In the genomic region with DNA sequence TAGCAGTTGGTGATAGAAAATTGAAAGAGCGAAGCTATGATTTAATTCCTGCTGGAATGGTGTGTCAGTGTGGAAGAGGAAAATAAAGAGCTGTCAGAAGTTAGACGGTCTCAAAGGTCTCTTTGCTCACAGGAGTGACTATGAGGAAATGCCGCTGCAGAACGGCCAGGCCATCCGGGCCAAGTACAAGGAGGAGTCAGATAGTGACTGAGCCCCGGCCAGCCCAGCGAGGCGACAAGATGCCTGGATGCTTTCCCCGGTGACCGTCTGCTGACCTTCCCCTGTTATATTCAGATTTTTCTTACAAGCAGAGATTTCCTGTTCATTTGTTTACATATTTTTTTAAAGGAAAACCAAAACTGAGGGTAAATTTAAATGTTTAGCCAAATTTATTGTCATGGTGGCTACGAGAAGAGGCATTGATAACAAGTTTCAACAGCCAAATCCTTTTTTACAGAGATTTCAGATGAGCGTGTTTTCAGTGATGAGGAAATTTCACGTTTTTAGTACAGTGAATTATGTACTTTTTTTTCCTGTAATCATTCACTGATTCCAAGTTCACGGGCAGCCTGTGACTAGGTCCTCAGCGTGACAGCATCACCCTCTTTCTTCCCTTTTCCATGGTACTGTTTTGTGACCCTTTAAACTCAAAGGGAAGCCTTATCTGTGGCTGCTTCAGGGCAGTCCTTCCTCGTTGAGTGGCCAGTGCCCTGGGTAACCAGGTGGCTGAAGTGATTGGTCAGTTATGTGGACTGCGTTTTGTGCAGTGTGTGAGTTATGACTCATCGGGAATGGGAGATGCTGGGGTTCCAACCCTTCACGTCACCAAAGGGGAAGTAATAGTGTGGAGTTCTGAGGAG, we compare ENCODE assay signal across 8 cellular contexts. TPM values are rescaled to one million over a fixed set of nuclear protein-coding genes. Genes with fewer than 3 reads are reported as not detected.
DNase-seq lines count a peak whose midpoint lies in the region; ATAC-seq and TF ChIP-seq lines count a peak whose summit lies in the region.

No MANE protein-coding gene starts in this region.

- H3K4me1 ChIP-seq in HEK293 (ENCODE audit: control insufficient read depth, insufficient read depth, low read length) (no peaks in the 10 kb centered on the region), heart left ventricle (peaks cover 0 to 38% (median 20%) of the 10 kb centered on the region in 12 donors)

- POLR2A ChIA-PET in HEK293 (lab: Yijun Ruan, JAX): interaction anchor here (1.1 to 2.2 kb wide), 2 partner anchors 12 to 14 kb away, joined by 4 to 7 read pairs; partner anchors contain the start of gene DYNLT1

- peak overlapping the region; percentile 54 for H3K27ac Mint-ChIP-seq in activated T-cell treated with anti-CD3 and anti-CD28 coated beads, Interleukin-2, amount 50 U/mL, for 72 hours

- no peaks in the 10 kb centered on the region for H3K27me3 Mint-ChIP-seq in activated T-cell treated with anti-CD3 and anti-CD28 coated beads, Interleukin-2, amount 50 U/mL, for 72 hours (ENCODE audit: low read depth)

- no peak for TF ChIP-seq CTCF in HEK293 (tag by site-specific recombination; IDR thresholded peaks at IDR 0.05)
- no peak for TF ChIP-seq CTCF in heart left ventricle (IDR thresholded peaks at IDR 0.05)

- H3K9me3 ChIP-seq in HEK293 (ENCODE audit: control insufficient read depth, insufficient read depth, low read depth, low read length): no peaks in the 10 kb centered on the region
- H3K9me3 ChIP-seq in heart left ventricle: no peaks in the 10 kb centered on the region

- intact Hi-C loops in heart left ventricle (cut with DNase I): loop anchor here in 3 of 10 donors (2.0 to 10.0 kb wide), 3 partner anchors 53 to 60 kb away; no protein-coding TSS in a partner anchor

- no peak for ATAC-seq in activated T-cell treated with anti-CD3 and anti-CD28 coated beads, Interleukin-2, amount 50 U/mL, for 72 hours (replicated peaks in 1 of 2)
- ATAC-seq in heart left ventricle: peak; percentile 89 to 91 (median 90)
- ATAC-seq in GM21360 (IDR thresholded peaks at IDR 0.05; ENCODE audit: unreplicated experiment): no peak
- no peak for ATAC-seq in GM18873 (IDR thresholded peaks at IDR 0.05; ENCODE audit: low FRiP score, unreplicated experiment)

- H3K27ac ChIP-seq in HEK293 (ENCODE audit: extremely low read depth, low read depth, low read length) (no peak overlapping the region), heart left ventricle (peak overlapping the region; percentile 24 to 88 (median 74))

- peaks cover 9 to 37% of the 10 kb centered on the region in 2 donors for H3K36me3 Mint-ChIP-seq in activated T-cell treated with anti-CD3 and anti-CD28 coated beads, Interleukin-2, amount 50 U/mL, for 72 hours (ENCODE audit: insufficient read depth in 2 of 2)

- WGBS in heart left ventricle, 4 donors: 19 to 35% (median 25%) methylated on average over 19 of the region's 19 CpGs

- H3K27me3 ChIP-seq in heart left ventricle: no peaks in the 10 kb centered on the region

- no peak for TF ChIP-seq POLR2A in heart left ventricle (IDR thresholded peaks at IDR 0.05)

- H3K4me1 Mint-ChIP-seq in activated T-cell treated with anti-CD3 and anti-CD28 coated beads, Interleukin-2, amount 50 U/mL, for 72 hours (ENCODE audit: low read depth): peaks cover 67% of the 10 kb centered on the region

- no peak for DNase-seq in activated T-cell treated with anti-CD3 and anti-CD28 coated beads, Interleukin-2, amount 50 U/mL, for 72 hours
- DNase-seq in heart left ventricle (peak; percentile 81 to 89 (median 86)), retina (peak; percentile 26), cerebellar nuclear complex (lab: John Stamatoyannopoulos, UW) (no peak), NOMO-1 treated with DMSO at 0.1 percent for 48 hours (lab: John Stamatoyannopoulos, UW; ENCODE audit: unreplicated experiment) (no peak)

- H3K36me3 ChIP-seq in HEK293 (ENCODE audit: control insufficient read depth in 2 of 2, insufficient read depth in 1 of 2, low read length in 2 of 2): peaks cover 12 to 77% of the 10 kb centered on the region in 2 experiments
- peaks cover 0 to 90% (median 40%) of the 10 kb centered on the region in 9 donors for H3K36me3 ChIP-seq in heart left ventricle

- no peak overlapping the region for H3K4me3 Mint-ChIP-seq in activated T-cell treated with anti-CD3 and anti-CD28 coated beads, Interleukin-2, amount 50 U/mL, for 72 hours

- no peaks in the 10 kb centered on the region for H3K9me3 Mint-ChIP-seq in activated T-cell treated with anti-CD3 and anti-CD28 coated beads, Interleukin-2, amount 50 U/mL, for 72 hours

- H3K4me3 ChIP-seq in HEK293 (ENCODE audit: low read depth, low read length): no peak overlapping the region
- peak overlapping the region in 4 of 12 donors; percentile 0 to 30 (median 22) for H3K4me3 ChIP-seq in heart left ventricle

- CTCF ChIA-PET in HEK293 (lab: Yijun Ruan, JAX): interaction anchor here (1.3 to 1.4 kb wide), 3 partner anchors 59 to 411 kb away, joined by 3 to 7 read pairs (median 4); no protein-coding TSS in a partner anchor

TF ChIP-seq in HEK293, 187 proteins besides CTCF, POLR2A, EP300 and RAD21:
- TF ChIP-seq SP7 (tag by site-specific recombination; IDR thresholded peaks at IDR 0.05) (0 out of 2 replicates have a peak, but pooled peaks have one; percentile 40), ZNF266 (tag by site-specific recombination; IDR thresholded peaks at IDR 0.05; ENCODE audit: low read depth) (no peak), PATZ1 (tag by site-specific recombination; IDR thresholded peaks at IDR 0.05) (no peak), WT1 (tag by site-specific recombination; IDR thresholded peaks at IDR 0.05) (no peak), ZNF148 (tag by site-specific recombination; IDR thresholded peaks at IDR 0.05; ENCODE audit: borderline replicate concordance) (no peak), ZNF791 (tag by site-specific recombination; IDR thresholded peaks at IDR 0.05) (no peak)

RNA-seq across cellular contexts. Expression of gene DYNLT1, which starts 12.6 kb away (rescaled TPM):
- total RNA-seq in activated T-cell treated with anti-CD3 and anti-CD28 coated beads, Interleukin-2, amount 50 U/mL, for 72 hours: 100 to 1,000 TPM; 111 to 127 TPM
- total RNA-seq in heart left ventricle: 100 to 1,000 TPM in 7 of 9 donors, 10 to 100 TPM in 2; 68.4 to 177 (median 121) TPM
- 100 to 1,000 TPM; 159 to 177 TPM for polyA plus RNA-seq in heart left ventricle

RNA-seq across cellular contexts. Expression of gene SYTL3, which starts 17.9 kb away (rescaled TPM):
- total RNA-seq in activated T-cell treated with anti-CD3 and anti-CD28 coated beads, Interleukin-2, amount 50 U/mL, for 72 hours: 100 to 1,000 TPM; 267 to 353 TPM
- total RNA-seq in heart left ventricle: 10 to 100 TPM in 3 of 9 donors, 1 to 10 TPM in 6; 4.1 to 14.6 (median 8.2) TPM
- polyA plus RNA-seq in heart left ventricle: 10 to 100 TPM in 1 of 2 donors, 1 to 10 TPM in 1; 4.0 to 14.0 TPM

Comparison
In these comparisons a context has a peak if more than half of its experiments do, and no peak if none do; other contexts are left out.
1. ATAC-seq: peak in heart left ventricle (4 of 4); none in activated T-cell treated with anti-CD3 and anti-CD28 coated beads, Interleukin-2, amount 50 U/mL, for 72 hours (0 of 2), GM21360 (single experiment) and GM18873 (single experiment).
2. DNase-seq: peak in heart left ventricle (5 of 5) and retina (single experiment); none in activated T-cell treated with anti-CD3 and anti-CD28 coated beads, Interleukin-2, amount 50 U/mL, for 72 hours (0 of 2), cerebellar nuclear complex (0 of 2) and NOMO-1 treated with DMSO at 0.1 percent for 48 hours (single experiment).
3. RNA of gene SYTL3, which starts 17.9 kb away (total RNA-seq): 267 to 353 TPM in activated T-cell treated with anti-CD3 and anti-CD28 coated beads, Interleukin-2, amount 50 U/mL, for 72 hours; 4.1 to 14.6 TPM in heart left ventricle; every median in the first group is over 10 times any median in the second.